Comparison of ENCODE assay signal across 8 cellular contexts in genomic region chr1:39158330-39159086, GRCh38. TPM values are rescaled to one million over a fixed set of nuclear protein-coding genes. Genes with fewer than 3 reads are reported as not detected.
DNase-seq lines count a peak whose midpoint lies in the region; ATAC-seq, FAIRE-seq and TF ChIP-seq lines count a peak whose summit lies in the region.
"Had no signal": no experiment of that assay in that cellular context is flagged by ENCODE, and none has a peak within 500 bp of the region (broad histone marks: within the 10 kb centered on the region; RNA-seq: fewer than 3 reads in every experiment).

No MANE protein-coding gene starts in this region.

- no peak for FAIRE-seq in small intestine (lab: Jason Lieb, UNC)

- H3K4me1 ChIP-seq in RWPE2 (ENCODE audit: insufficient read depth, poor library complexity, severe bottlenecking) = peaks cover 59% of the 10 kb centered on the region
- peaks cover 14% of the 10 kb centered on the region; the same call in 1 of the 2 replicates for H3K4me1 ChIP-seq in iPS DF 6.9 (ENCODE audit: control insufficient read depth, insufficient read depth, low read length)
- H3K4me1 ChIP-seq in small intestine (ENCODE audit: control insufficient read depth in 2 of 2, insufficient read depth in 1 of 2, low read depth in 1 of 2, low read length in 1 of 2) = peaks cover 6 to 18% of the 10 kb centered on the region in 2 donors
- peaks cover 0 to 55% (median 7%) of the 10 kb centered on the region in 4 donors for H3K4me1 ChIP-seq in tibial nerve

- peak overlapping the region; percentile 97 for H3K27ac ChIP-seq in RWPE2 (ENCODE audit: poor library complexity, severe bottlenecking)
- H3K27ac ChIP-seq in iPS DF 6.9 (ENCODE audit: low read length) = peak overlapping the region; percentile 51
- H3K27ac ChIP-seq in small intestine (ENCODE audit: low read depth in 1 of 2, low read length in 1 of 2) = peak overlapping the region; percentile 81 to 86
- H3K27ac ChIP-seq in tibial nerve = no peak overlapping the region

- H3K4me1 Mint-ChIP-seq in T-helper 2 cell treated with Interferon-gamma antibody and Interleukin-4, amounts not matched to agents 5 μg/mL and 100 μg/mL, for 36 hours (ENCODE audit: low read depth) = peaks cover 4% of the 10 kb centered on the region

- H3K4me3 ChIP-seq in RWPE2 (ENCODE audit: severe bottlenecking) = peak overlapping the region; percentile 6
- peak overlapping the region; percentile 31; the same call in 1 of the 2 replicates for H3K4me3 ChIP-seq in iPS DF 6.9 (ENCODE audit: low read length)
- H3K4me3 ChIP-seq in small intestine (ENCODE audit: low read depth in 1 of 2, low read length in 2 of 2) = peak overlapping the region in 1 of 2 donors; percentile 23
- H3K4me3 ChIP-seq in tibial nerve = no peak overlapping the region

- TF ChIP-seq CTCF in RWPE2 (IDR thresholded peaks at IDR 0.05; ENCODE audit: poor library complexity, severe bottlenecking) (no peak), tibial nerve (IDR thresholded peaks at IDR 0.05) (no peak)

- peaks cover 3% of the 10 kb centered on the region; the same call in 1 of the 2 replicates for H3K36me3 ChIP-seq in RWPE2 (ENCODE audit: low read depth)
- H3K36me3 ChIP-seq in iPS DF 6.9 (ENCODE audit: control insufficient read depth, insufficient read depth, low read length) = no peaks in the 10 kb centered on the region
- no peaks in the 10 kb centered on the region for H3K36me3 ChIP-seq in small intestine (ENCODE audit: control insufficient read depth in 2 of 2, insufficient read depth in 2 of 2, low read length in 2 of 2)
- no peaks in the 10 kb centered on the region for H3K36me3 ChIP-seq in tibial nerve

- H3K27me3 ChIP-seq in RWPE2 (ENCODE audit: insufficient read depth, poor library complexity, severe bottlenecking) (no peaks in the 10 kb centered on the region), iPS DF 6.9 (ENCODE audit: control insufficient read depth, insufficient read depth, low read length) (no peaks in the 10 kb centered on the region), small intestine (ENCODE audit: control insufficient read depth in 2 of 2, insufficient read depth in 2 of 2, low read length in 2 of 2) (no peaks in the 10 kb centered on the region), tibial nerve (peaks cover 0 to 7% of the 10 kb centered on the region in 2 donors)

- H3K4me3 Mint-ChIP-seq in T-helper 2 cell treated with Interferon-gamma antibody and Interleukin-4, amounts not matched to agents 5 μg/mL and 100 μg/mL, for 36 hours = no peak overlapping the region
- H3K4me3 Mint-ChIP-seq: activated naive CD4-positive, alpha-beta T cell treated with anti-CD3 and anti-CD28 coated beads for 36 hours had no signal

- ATAC-seq in HG02943 (IDR thresholded peaks at IDR 0.05; ENCODE audit: low read depth, unreplicated experiment) (peak; percentile 87), RWPE2 (ENCODE audit: low read depth) (peak; percentile 14)

- no peaks in the 10 kb centered on the region for H3K9me3 ChIP-seq in RWPE2 (ENCODE audit: severe bottlenecking)
- no peaks in the 10 kb centered on the region for H3K9me3 ChIP-seq in iPS DF 6.9 (ENCODE audit: control insufficient read depth, insufficient read depth, low read length)
- no peaks in the 10 kb centered on the region for H3K9me3 ChIP-seq in small intestine (ENCODE audit: control insufficient read depth, low read depth)
- H3K9me3 ChIP-seq in tibial nerve = no peaks in the 10 kb centered on the region

- no peak for TF ChIP-seq POLR2A in tibial nerve (IDR thresholded peaks at IDR 0.05)

- no peak for TF ChIP-seq EP300 in tibial nerve (IDR thresholded peaks at IDR 0.05)

- H3K9me3 Mint-ChIP-seq in T-helper 2 cell treated with Interferon-gamma antibody and Interleukin-4, amounts not matched to agents 5 μg/mL and 100 μg/mL, for 36 hours = no peaks in the 10 kb centered on the region
- H3K9me3 Mint-ChIP-seq: activated naive CD4-positive, alpha-beta T cell treated with anti-CD3 and anti-CD28 coated beads for 36 hours had no signal

- no CpG with 5 or more reads among the region's 11 CpGs for whole genome bisulfite sequencing in iPS DF 6.9 (ENCODE audit: insufficient coverage, insufficient read length)
- WGBS in small intestine, 3 donors = 13 to 40% (median 20%) methylated on average over 11 of the region's 11 CpGs
- 75 to 78% methylated on average over 11 of the region's 11 CpGs for WGBS in tibial nerve, 2 donors

- no peak overlapping the region for H3K27ac Mint-ChIP-seq in T-helper 2 cell treated with Interferon-gamma antibody and Interleukin-4, amounts not matched to agents 5 μg/mL and 100 μg/mL, for 36 hours
- H3K27ac Mint-ChIP-seq: activated naive CD4-positive, alpha-beta T cell treated with anti-CD3 and anti-CD28 coated beads for 36 hours had no signal

- CTCF ChIA-PET in HEK293T (lab: Yijun Ruan, JAX) = interaction anchor here (0.6 to 1.4 kb wide), 7 partner anchors 9 to 90 kb away, joined by 3 to 5 read pairs (median 3); no protein-coding TSS in a partner anchor

- POLR2A ChIA-PET in HEK293T (lab: Yijun Ruan, JAX) = interaction anchor here (0.6 to 1.6 kb wide), 7 partner anchors 9 to 111 kb away, joined by 3 to 4 read pairs (median 3); no protein-coding TSS in a partner anchor

- H3K27me3 Mint-ChIP-seq in T-helper 2 cell treated with Interferon-gamma antibody and Interleukin-4, amounts not matched to agents 5 μg/mL and 100 μg/mL, for 36 hours (ENCODE audit: low read depth) = peaks cover 24% of the 10 kb centered on the region

- H3K36me3 Mint-ChIP-seq in T-helper 2 cell treated with Interferon-gamma antibody and Interleukin-4, amounts not matched to agents 5 μg/mL and 100 μg/mL, for 36 hours (ENCODE audit: low read depth) = no peaks in the 10 kb centered on the region

- DNase-seq in RWPE2 (ENCODE audit: low spot score) = no peak
- no peak for DNase-seq in iPS DF 6.9 (ENCODE audit: low read depth, low spot score)
- DNase-seq in small intestine = peak; percentile 100
- no peak for DNase-seq in HEK293T (ENCODE audit: extremely low spot score)
- DNase-seq in tibial nerve (ENCODE audit: low spot score in 2 of 2) = no peak
- no peak for DNase-seq in T-helper 2 cell treated with Interferon-gamma antibody and Interleukin-4, amounts not matched to agents 5 μg/mL and 100 μg/mL, for 36 hours (ENCODE audit: low spot score)
- DNase-seq: activated naive CD4-positive, alpha-beta T cell treated with anti-CD3 and anti-CD28 coated beads for 36 hours had no signal

TF ChIP-seq in HEK293T, 16 proteins besides CTCF, POLR2A, EP300 and RAD21:
- TF ChIP-seq LEF1 (IDR thresholded peaks at IDR 0.05; ENCODE audit: borderline replicate concordance) (no peak), HDGF (IDR thresholded peaks at IDR 0.05; ENCODE audit: borderline replicate concordance) (no peak), PKNOX1 (IDR thresholded peaks at IDR 0.05) (no peak), FOXA1 (IDR thresholded peaks at IDR 0.05) (no peak), L3MBTL2 (conservative IDR thresholded peaks at IDR 0.05) (no peak), FOXM1 (IDR thresholded peaks at IDR 0.05; ENCODE audit: borderline replicate concordance) (no peak), BHLHE40 (IDR thresholded peaks at IDR 0.05; ENCODE audit: borderline replicate concordance) (no peak), SUZ12 (IDR thresholded peaks at IDR 0.05) (no peak), CTBP1 (IDR thresholded peaks at IDR 0.05; ENCODE audit: borderline replicate concordance) (no peak), ELF4 (IDR thresholded peaks at IDR 0.05) (no peak), ZNF384 (IDR thresholded peaks at IDR 0.05) (no peak), FOXK2 (IDR thresholded peaks at IDR 0.05) (no peak), ARNT (IDR thresholded peaks at IDR 0.05) (no peak), SP1 (IDR thresholded peaks at IDR 0.05) (no peak), NFRKB (IDR thresholded peaks at IDR 0.05) (no peak)
TF ChIP-seq in HEK293T: peak in this region for 0.

RNA-seq across cellular contexts. Expression of gene MACF1, which starts 46.0 kb away (rescaled TPM):
- 10 to 100 TPM; 18.1 to 47.8 (median 21.3) TPM for polyA plus RNA-seq in small intestine
- 100 to 1,000 TPM; 214 to 296 (median 244) TPM for total RNA-seq in tibial nerve

Comparison
In these comparisons a context has a peak if more than half of its experiments do, and no peak if none do; other contexts are left out.
1. H3K27ac ChIP-seq: peak in RWPE2 (single experiment), iPS DF 6.9 (single experiment) and small intestine (2 of 2); none in tibial nerve (0 of 4).
2. H3K4me3 ChIP-seq: peak in RWPE2 (single experiment) and iPS DF 6.9 (single experiment); none in tibial nerve (0 of 4).